ENCODE assay signal across 8 cellular contexts in genomic region chr5:77086611-77087483, GRCh38. TPM values are rescaled to one million over a fixed set of nuclear protein-coding genes. Genes with fewer than 3 reads are reported as not detected.
DNase-seq lines count a peak whose midpoint lies in the region; ATAC-seq and TF ChIP-seq lines count a peak whose summit lies in the region.

Gene ZBED3 (minus strand): TSS chr5:77087285. CDS start chr5:77077878, 9,407 bp downstream.

- H3K4me1 ChIP-seq in heart right ventricle (peaks cover 2 to 21% (median 16%) of the 10 kb centered on the region in 9 donors), vagina (peaks cover 17% of the 10 kb centered on the region)

- H3K27me3 ChIP-seq in heart right ventricle: no peaks in the 10 kb centered on the region
- H3K27me3 ChIP-seq in vagina: no peaks in the 10 kb centered on the region

- in situ Hi-C loops in G401 (cut with HindIII; ENCODE audit: low sequenced_read_pairs): no loop called here

- ATAC-seq in heart right ventricle: peak; percentile 76 to 88 (median 81)

- H3K36me3 ChIP-seq in heart right ventricle: peaks cover 0 to 21% (median 0%) of the 10 kb centered on the region in 9 donors
- H3K36me3 ChIP-seq in vagina: no peaks in the 10 kb centered on the region

- no peak for TF ChIP-seq POLR2A in vagina (IDR thresholded peaks at IDR 0.05)

- no peaks in the 10 kb centered on the region for H3K9me3 ChIP-seq in heart right ventricle
- no peaks in the 10 kb centered on the region for H3K9me3 ChIP-seq in vagina

- 0% methylated on average over 57 to 64 of the region's 64 CpGs for WGBS in heart right ventricle, 2 donors

- H3K27ac ChIP-seq in heart right ventricle (peak within 1 kb of the TSS; percentile 86 to 98 (median 90)), vagina (peak within 1 kb of the TSS; percentile 83)

- TF ChIP-seq CTCF in heart right ventricle (IDR thresholded peaks at IDR 0.05) (peak in 5 of 9 donors; percentile 5 to 30 (median 21)), vagina (IDR thresholded peaks at IDR 0.05) (no peak)

- DNase-seq in G401 (ENCODE audit: low spot score) (peak; percentile 80), HCEC 1CT (peak; percentile 60), NCI-H1092 (lab: John Stamatoyannopoulos, UW) (peak; percentile 66), T follicular helper cell (ENCODE audit: low read depth) (peak; percentile 34), amniotic stem cell (lab: John Stamatoyannopoulos, UW) (peak; percentile 22), heart right ventricle (peak; percentile 63 to 64), posterior cingulate gyrus (peak; percentile 45 to 94 (median 68)), vagina (ENCODE audit: extremely low spot score in 2 of 2) (peak in 1 of 2 donors; percentile 92)

- intact Hi-C loops in heart right ventricle (cut with DNase I) (loop anchor here in 4 of 10 donors (2.0 to 10.0 kb wide), 6 partner anchors 55 to 408 kb away; partner anchors contain the start of genes WDR41 (in 3 of the 4) and AGGF1 (in 1 of the 4)), posterior cingulate gyrus (cut with DNase I) (loop anchor here (5.0 to 10.0 kb wide), 3 partner anchors 55 to 405 kb away; partner anchors contain the start of genes AGGF1 and WDR41), vagina (cut with DNase I) (loop anchor here (5.0 kb wide), 2 partner anchors 55 to 405 kb away; partner anchors contain the start of gene WDR41)

- H3K4me3 ChIP-seq in heart right ventricle (peak within 1 kb of the TSS; percentile 66 to 98 (median 82)), vagina (peak within 1 kb of the TSS; percentile 56 to 79)

RNA-seq across cellular contexts. Expression of gene ZBED3, which starts in this region (rescaled TPM):
- 3.0 and 10.9 TPM in 2 replicates for total RNA-seq in G401 (2014; rRNA removed; shearing (Covaris generic))
- total RNA-seq in heart right ventricle (1 to 10 TPM; 4.8 to 8.9 (median 6.5) TPM), vagina (9.1 TPM)
- polyA plus RNA-seq in heart right ventricle: 1 to 10 TPM; 2.6 to 3.5 TPM

Comparison
In these comparisons a context has a peak if more than half of its experiments do, and no peak if none do; other contexts are left out.
1. CTCF ChIP-seq: peak in heart right ventricle (5 of 9); none in vagina (0 of 3).